ENCODE assay signal across 12 cellular contexts in the genomic region with DNA sequence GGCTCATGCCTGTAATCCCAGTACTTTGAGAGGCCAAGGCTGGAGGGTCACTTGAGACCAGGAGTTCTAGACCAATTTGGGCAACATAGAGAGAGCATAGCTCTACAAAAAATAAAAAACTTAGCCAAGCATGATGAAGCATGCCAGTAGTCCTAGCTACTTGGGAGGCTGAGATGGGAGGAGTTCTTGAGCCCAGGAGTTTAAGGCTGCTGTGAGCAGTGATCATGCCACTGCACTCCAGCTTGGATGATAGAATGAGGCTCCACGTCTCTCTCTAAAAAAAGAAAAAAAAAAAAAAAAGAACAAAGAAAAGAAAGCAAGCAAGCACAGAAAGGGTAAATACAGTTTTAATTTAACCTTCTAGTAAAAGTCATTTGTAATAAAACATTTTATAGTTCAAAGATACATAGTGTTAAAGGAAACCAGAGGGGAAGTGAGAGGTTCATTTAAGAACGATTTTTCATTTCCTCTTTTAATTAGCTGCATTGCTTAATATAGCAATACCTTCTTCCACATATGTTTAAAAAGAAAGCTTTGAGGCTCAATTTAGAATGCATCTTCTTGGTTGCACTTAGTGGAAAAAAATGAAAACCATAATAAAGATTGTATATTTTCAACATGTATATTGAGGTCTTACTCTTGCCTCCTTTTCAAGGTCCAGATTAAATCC.
DNase-seq lines count a peak whose midpoint lies in the region; ATAC-seq lines count a peak whose summit lies in the region.
"Had no signal": no experiment of that assay in that cellular context is flagged by ENCODE, and none has a peak within 500 bp of the region (broad histone marks: within the 10 kb centered on the region; RNA-seq: fewer than 3 reads in every experiment).

No MANE protein-coding gene starts in this region.

- ATAC-seq in GM18517 (IDR thresholded peaks at IDR 0.05; ENCODE audit: unreplicated experiment) (peak; percentile 91), GM21528 (IDR thresholded peaks at IDR 0.05; ENCODE audit: low FRiP score, unreplicated experiment) (peak; percentile 90), HG03175 (IDR thresholded peaks at IDR 0.05; ENCODE audit: unreplicated experiment) (peak; percentile 87)

- DNase-seq in SIG-M5 (lab: John Stamatoyannopoulos, UW) (peak; percentile 28), NCI-H1694 treated with DMSO at 0.1 percent for 48 hours (lab: John Stamatoyannopoulos, UW) (no peak), NCI-H187 (lab: John Stamatoyannopoulos, UW) (no peak), anterior cingulate cortex (lab: John Stamatoyannopoulos, UW) (no peak)
- DNase-seq in stimulated activated CD4-positive, alpha-beta T cell treated with anti-CD3 and anti-CD28 coated beads, Interleukin-4, amount 100 ng/mL, for 4 hours, result no peak
- DNase-seq: activated CD4-positive, alpha-beta T cell treated with anti-CD3 and anti-CD28 coated beads, Interleukin-2, amount 50 U/mL, for 48 hours; activated naive CD8-positive, alpha-beta T cell treated with anti-CD3 and anti-CD28 coated beads for 36 hours; CD4-positive, alpha-beta T cell; NCI-H510A had no signal
